1 cellular context compared by ENCODE assay signal in genomic region chr6:43818973-43819372, GRCh38. TPM values are rescaled to one million over a fixed set of nuclear protein-coding genes. Genes with fewer than 3 reads are reported as not detected.
"Had no signal": no experiment of that assay in that cellular context is flagged by ENCODE, and none has a peak within 500 bp of the region (broad histone marks: within the 10 kb centered on the region; RNA-seq: fewer than 3 reads in every experiment).

No MANE protein-coding gene starts in this region.

RNA-seq across cellular contexts. Expression of gene VEGFA, which starts 49.0 kb away (rescaled TPM):
- polyA plus RNA-seq: naive thymus-derived CD8-positive, alpha-beta T cell had no signal
